29 cellular contexts compared by ENCODE assay signal in genomic region chrX:44890247-44890646, GRCh38. TPM values are rescaled to one million over a fixed set of nuclear protein-coding genes. Genes with fewer than 3 reads are reported as not detected.
DNase-seq lines count a peak whose midpoint lies in the region; ATAC-seq and TF ChIP-seq lines count a peak whose summit lies in the region.
"Had no signal": no experiment of that assay in that cellular context is flagged by ENCODE, and none has a peak within 500 bp of the region (broad histone marks: within the 10 kb centered on the region; RNA-seq: fewer than 3 reads in every experiment).

No MANE protein-coding gene starts in this region.

- H3K36me3 ChIP-seq in CD4-positive, CD25-positive, alpha-beta regulatory T cell (ENCODE audit: control insufficient read depth, insufficient read depth, low read length), result no peaks in the 10 kb centered on the region
- H3K36me3 ChIP-seq in body of pancreas (replicated peaks in 1 of 2; ENCODE audit: insufficient read depth in 1 of 2, low read depth in 2 of 2), result no peaks in the 10 kb centered on the region
- H3K36me3 ChIP-seq: gastroesophageal sphincter, HAP-1, sigmoid colon had no signal

- H3K27ac Mint-ChIP-seq in CD4-positive, CD25-positive, alpha-beta regulatory T cell, result peak overlapping the region in 2 of 3 donors; percentile 30 to 66
- H3K27ac Mint-ChIP-seq in T-helper 17 cell (no peak overlapping the region), glutamatergic neuron (ENCODE audit: unreplicated experiment) (no peak overlapping the region)
- H3K27ac Mint-ChIP-seq: activated CD4-positive, alpha-beta T cell treated with anti-CD3 and anti-CD28 coated beads, Interleukin-2, amount 10 ng/mL, durations not matched to agents 7 days and 5 days had no signal

- no peaks in the 10 kb centered on the region for H3K9me3 ChIP-seq in CD4-positive, CD25-positive, alpha-beta regulatory T cell (ENCODE audit: control insufficient read depth in 2 of 2, low read length in 2 of 2)
- H3K9me3 ChIP-seq in T-helper 17 cell (ENCODE audit: control insufficient read depth, low read length, poor library complexity, severe bottlenecking) (no peaks in the 10 kb centered on the region), body of pancreas (no peaks in the 10 kb centered on the region)
- H3K9me3 ChIP-seq: gastroesophageal sphincter, mucosa of descending colon, sigmoid colon had no signal

- WGBS in body of pancreas, 2 donors, result 24 to 25% methylated on average over 3 of the region's 3 CpGs

- no peak overlapping the region for H3K4me3 ChIP-seq in CD4-positive, CD25-positive, alpha-beta regulatory T cell (ENCODE audit: low read depth, low read length)
- H3K4me3 ChIP-seq in body of pancreas, result no peak overlapping the region
- H3K4me3 ChIP-seq: gastroesophageal sphincter, HAP-1, mucosa of descending colon, sigmoid colon, SK-N-MC had no signal

- intact Hi-C loops in left colon (cut with DNase I, micrococcal nuclease) (no loop called here), body of pancreas (cut with DNase I) (no loop called here)

- H3K36me3 Mint-ChIP-seq in CD4-positive, CD25-positive, alpha-beta regulatory T cell, result peaks cover 15% of the 10 kb centered on the region
- no peaks in the 10 kb centered on the region for H3K36me3 Mint-ChIP-seq in T-helper 17 cell (ENCODE audit: low read depth)
- no peaks in the 10 kb centered on the region for H3K36me3 Mint-ChIP-seq in glutamatergic neuron (ENCODE audit: unreplicated experiment)

- H3K9me3 Mint-ChIP-seq in CD4-positive, CD25-positive, alpha-beta regulatory T cell, result peaks cover 0 to 7% (median 0%) of the 10 kb centered on the region in 7 donors
- H3K9me3 Mint-ChIP-seq in glutamatergic neuron (ENCODE audit: unreplicated experiment), result peaks cover under 1% of the 10 kb centered on the region
- H3K9me3 Mint-ChIP-seq: activated CD4-positive, alpha-beta T cell treated with anti-CD3 and anti-CD28 coated beads, Interleukin-2, amount 10 ng/mL, durations not matched to agents 7 days and 5 days had no signal

- no peaks in the 10 kb centered on the region for H3K27me3 Mint-ChIP-seq in CD4-positive, CD25-positive, alpha-beta regulatory T cell
- H3K27me3 Mint-ChIP-seq in T-helper 17 cell, result no peaks in the 10 kb centered on the region
- H3K27me3 Mint-ChIP-seq in glutamatergic neuron (ENCODE audit: unreplicated experiment), result no peaks in the 10 kb centered on the region
- H3K27me3 Mint-ChIP-seq: activated CD4-positive, alpha-beta T cell treated with anti-CD3 and anti-CD28 coated beads, Interleukin-2, amount 10 ng/mL, durations not matched to agents 7 days and 5 days had no signal

- peaks cover 25% of the 10 kb centered on the region for H3K4me1 ChIP-seq in CD4-positive, CD25-positive, alpha-beta regulatory T cell (ENCODE audit: control insufficient read depth, insufficient read depth, low read length, poor library complexity, severe bottlenecking)
- H3K4me1 ChIP-seq in body of pancreas, result peaks cover 3% of the 10 kb centered on the region

- no peak for ATAC-seq in CD4-positive, CD25-positive, alpha-beta regulatory T cell (ENCODE audit: low read depth in 2 of 2)
- ATAC-seq in T-helper 17 cell (no peak), left colon (peak; percentile 46), body of pancreas (no peak)
- ATAC-seq: gastroesophageal sphincter, mucosa of descending colon had no signal

- H3K4me3 Mint-ChIP-seq in CD4-positive, CD25-positive, alpha-beta regulatory T cell, result peak overlapping the region in 3 of 4 donors; percentile 2 to 18 (median 3)
- H3K4me3 Mint-ChIP-seq in T-helper 17 cell, result peak overlapping the region; percentile 73
- H3K4me3 Mint-ChIP-seq in glutamatergic neuron (ENCODE audit: unreplicated experiment), result no peak overlapping the region
- H3K4me3 Mint-ChIP-seq: activated CD4-positive, alpha-beta T cell treated with anti-CD3 and anti-CD28 coated beads, Interleukin-2, amount 10 ng/mL, durations not matched to agents 7 days and 5 days; neural crest cell had no signal

- H3K4me1 Mint-ChIP-seq in CD4-positive, CD25-positive, alpha-beta regulatory T cell, result peaks cover 17 to 81% (median 40%) of the 10 kb centered on the region in 4 donors
- H3K4me1 Mint-ChIP-seq in T-helper 17 cell (peaks cover 16% of the 10 kb centered on the region), glutamatergic neuron (ENCODE audit: low read depth, unreplicated experiment) (no peaks in the 10 kb centered on the region)
- H3K4me1 Mint-ChIP-seq: neural crest cell had no signal

- no peak for TF ChIP-seq POLR2A in body of pancreas (IDR thresholded peaks at IDR 0.05)

- DNase-seq in NOMO-1 treated with DMSO at 0.1 percent for 48 hours (lab: John Stamatoyannopoulos, UW; ENCODE audit: unreplicated experiment) (peak; percentile 64), NOMO-1 treated with dmso at 0.1 percent for 144 hours (lab: John Stamatoyannopoulos, UW; ENCODE audit: unreplicated experiment) (no peak), T-helper 17 cell (no peak), left colon (no peak), body of pancreas (no peak), glutamatergic neuron (no peak)
- no peak for DNase-seq in CD4-positive, CD25-positive, alpha-beta regulatory T cell
- no peak for DNase-seq in effector CD4-positive, alpha-beta T cell
- DNase-seq: 8988T; activated CD4-positive, alpha-beta T cell treated with anti-CD3 and anti-CD28 coated beads, Interleukin-2, amount 10 ng/mL, durations not matched to agents 7 days and 5 days; activated CD8-positive, alpha-beta memory T cell treated with anti-CD3 and anti-CD28 coated beads, Interleukin-2, amount 50 U/mL, for 48 hours; amniotic stem cell; cortex of kidney; hypothalamus; mucosa of descending colon; NCI-H2081; NCI-H226; NCI-H748 treated with DMSO at 0.1 percent for 48 hours; posterior cingulate gyrus; sigmoid colon; trophoblast cell had no signal

- no peaks in the 10 kb centered on the region for H3K27me3 ChIP-seq in CD4-positive, CD25-positive, alpha-beta regulatory T cell (ENCODE audit: control insufficient read depth, insufficient read depth, low read length)
- no peaks in the 10 kb centered on the region for H3K27me3 ChIP-seq in body of pancreas
- H3K27me3 ChIP-seq: gastroesophageal sphincter, sigmoid colon had no signal

- no peak for TF ChIP-seq CTCF in body of pancreas (IDR thresholded peaks at IDR 0.05)
- no peak for TF ChIP-seq CTCF in glutamatergic neuron (IDR thresholded peaks at IDR 0.05; ENCODE audit: partially characterized antibody, unreplicated experiment)

- H3K27ac ChIP-seq in CD4-positive, CD25-positive, alpha-beta regulatory T cell (ENCODE audit: insufficient read depth, low read length, poor library complexity, severe bottlenecking), result no peak overlapping the region
- peak overlapping the region in 1 of 4 donors; percentile 18 for H3K27ac ChIP-seq in body of pancreas
- H3K27ac ChIP-seq: gastroesophageal sphincter, RWPE1, sigmoid colon, SK-N-MC, VCaP had no signal

RNA-seq across cellular contexts. Expression of gene KDM6A, which starts 17.3 kb away (rescaled TPM):
- 116 TPM for total RNA-seq in CD4-positive, CD25-positive, alpha-beta regulatory T cell
- polyA plus RNA-seq in CD4-positive, CD25-positive, alpha-beta regulatory T cell, result 10 to 100 TPM in 3 of 4 donors, 1 to 10 TPM in 1; 9.2 to 20.9 (median 19.1) TPM
- total RNA-seq in T-helper 17 cell (10 to 100 TPM; 53.9 to 60.7 TPM), left colon (10 to 100 TPM; 38.5 to 42.2 TPM), body of pancreas (10 to 100 TPM; 20.8 to 30.7 TPM), glutamatergic neuron (ENCODE audit: unreplicated experiment) (26.5 TPM)

RNA-seq across cellular contexts. Expression of gene DUSP21, which starts 46.4 kb away (rescaled TPM):
- total RNA-seq in CD4-positive, CD25-positive, alpha-beta regulatory T cell, result not detected
- not detected for polyA plus RNA-seq in CD4-positive, CD25-positive, alpha-beta regulatory T cell
- total RNA-seq in T-helper 17 cell, result not detected
- not detected for total RNA-seq in left colon
- total RNA-seq in body of pancreas, result not detected
- not detected for total RNA-seq in glutamatergic neuron (ENCODE audit: unreplicated experiment)
- total RNA-seq: activated CD4-positive, alpha-beta T cell treated with anti-CD3 and anti-CD28 coated beads, Interleukin-2, amount 10 ng/mL, durations not matched to agents 7 days and 5 days; bronchial epithelial cell; gastroesophageal sphincter; lower leg skin; mucosa of descending colon; neural crest cell; sigmoid colon had no signal
- polyA plus RNA-seq: sigmoid colon had no signal

Comparison
In these comparisons a context has a peak if more than half of its experiments do, and no peak if none do; other contexts are left out.
1. H3K27ac Mint-ChIP-seq: peak in CD4-positive, CD25-positive, alpha-beta regulatory T cell (2 of 3); none in T-helper 17 cell (single experiment) and glutamatergic neuron (single experiment).